Comparison of ENCODE assay signal across 7 cellular contexts in genomic region chr15:65033659-65034269, GRCh38. TPM values are rescaled to one million over a fixed set of nuclear protein-coding genes. Genes with fewer than 3 reads are reported as not detected.
DNase-seq lines count a peak whose midpoint lies in the region; ATAC-seq and TF ChIP-seq lines count a peak whose summit lies in the region.

No MANE protein-coding gene starts in this region.

- H3K27ac ChIP-seq in sigmoid colon = peak overlapping the region in 1 of 4 donors; percentile 15

- no peak for TF ChIP-seq EP300 in sigmoid colon (IDR thresholded peaks at IDR 0.05)

- no peaks in the 10 kb centered on the region for H3K9me3 ChIP-seq in sigmoid colon

- H3K36me3 ChIP-seq in GM06990 (ENCODE audit: control insufficient read depth, insufficient read depth, low read length) = no peaks in the 10 kb centered on the region
- H3K36me3 ChIP-seq in sigmoid colon = no peaks in the 10 kb centered on the region

- H3K27me3 ChIP-seq in GM06990 (replicated peaks; ENCODE audit: control insufficient read depth, insufficient read depth, low read length) = no peaks in the 10 kb centered on the region
- no peaks in the 10 kb centered on the region for H3K27me3 ChIP-seq in sigmoid colon

- intact Hi-C loops in sigmoid colon (cut with DNase I) = loop anchor here (2.0 kb wide), 2 partner anchors 49 to 67 kb away; no protein-coding TSS in a partner anchor

- H3K4me3 ChIP-seq in GM06990 (replicated peaks; ENCODE audit: low read depth, low read length) = no peak overlapping the region
- H3K4me3 ChIP-seq in sigmoid colon = no peak overlapping the region

- no peak for TF ChIP-seq POLR2A in sigmoid colon (IDR thresholded peaks at IDR 0.05)

- 3 to 9% methylated on average over 4 of the region's 4 CpGs for WGBS in sigmoid colon, 2 donors

- TF ChIP-seq CTCF in GM06990 (IDR thresholded peaks at IDR 0.05; ENCODE audit: insufficient read depth, low read length, poor library complexity, severe bottlenecking) (peak; percentile 71), sigmoid colon (IDR thresholded peaks at IDR 0.05) (peak in 3 of 4 experiments; percentile 18 to 43 (median 40))

- ATAC-seq in GM18520 (IDR thresholded peaks at IDR 0.05; ENCODE audit: unreplicated experiment) = no peak

- H3K4me1 ChIP-seq in sigmoid colon = peaks cover 0 to 15% (median 10%) of the 10 kb centered on the region in 4 donors

- DNase-seq in GM06990 (ENCODE audit: extremely low read depth, insufficient read length) (no peak), M059J (ENCODE audit: low read depth) (peak; percentile 46), SKM-1 treated with dmso at 0.1 percent for 144 hours (lab: John Stamatoyannopoulos, UW; ENCODE audit: unreplicated experiment) (peak; percentile 45), fibroblast of peridontal ligament (ENCODE audit: extremely low read depth) (peak; percentile 80), sigmoid colon (no peak), GF-D8 (lab: John Stamatoyannopoulos, UW) (no peak)

RNA-seq across cellular contexts. Expression of gene MTFMT, which starts 4.3 kb away (rescaled TPM):
- 19.9 and 21.2 TPM in 2 replicates for total RNA-seq in M059J (2014; rRNA removed; shearing (Covaris generic))
- total RNA-seq in sigmoid colon = 10 to 100 TPM; 31.3 to 43.6 (median 37.8) TPM
- polyA plus RNA-seq in sigmoid colon = 10 to 100 TPM; 10.7 to 12.9 (median 10.8) TPM

RNA-seq across cellular contexts. Expression of gene SLC51B, which starts 11.4 kb away (rescaled TPM):
- total RNA-seq in M059J (2014; rRNA removed; shearing (Covaris generic)) = not detected in 2 replicates
- total RNA-seq in sigmoid colon = not detected
- 10 to 100 TPM; 76.3 to 92.5 (median 77.0) TPM for polyA plus RNA-seq in sigmoid colon

RNA-seq across cellular contexts. Expression of gene RASL12, which starts 34.0 kb away (rescaled TPM):
- total RNA-seq in M059J (2014; rRNA removed; shearing (Covaris generic)) = not detected in 2 replicates
- total RNA-seq in sigmoid colon = 100 to 1,000 TPM in 1 of 4 donors, 10 to 100 TPM in 3; 29.1 to 102 (median 67.1) TPM
- 10 to 100 TPM in 1 of 3 donors, 1 to 10 TPM in 2; 1.8 to 10.2 (median 9.3) TPM for polyA plus RNA-seq in sigmoid colon

RNA-seq across cellular contexts. Expression of gene KBTBD13, which starts 42.8 kb away (rescaled TPM):
- not detected in 2 replicates for total RNA-seq in M059J (2014; rRNA removed; shearing (Covaris generic))
- not detected for total RNA-seq in sigmoid colon
- polyA plus RNA-seq in sigmoid colon = under 1 TPM in 1 of 3 donors, not detected in 2; 0.03 TPM

RNA-seq across cellular contexts. Expression of gene SPG21, which starts 44.0 kb away (rescaled TPM):
- 93.2 and 94.8 TPM in 2 replicates for total RNA-seq in M059J (2014; rRNA removed; shearing (Covaris generic))
- total RNA-seq in sigmoid colon = 100 to 1,000 TPM in 3 of 4 donors, 10 to 100 TPM in 1; 95.7 to 116 (median 103) TPM
- 10 to 100 TPM; 60.3 to 75.7 (median 63.4) TPM for polyA plus RNA-seq in sigmoid colon

Comparison
In these comparisons a context has a peak if more than half of its experiments do, and no peak if none do; other contexts are left out.
1. DNase-seq: peak in M059J (single experiment), SKM-1 treated with dmso at 0.1 percent for 144 hours (single experiment) and fibroblast of peridontal ligament (single experiment); none in GM06990 (single experiment), sigmoid colon (single experiment) and GF-D8 (single experiment).
2. RNA of gene RASL12, which starts 34.0 kb away (total RNA-seq): 29.1 to 102 TPM in sigmoid colon; not detected in M059J; every median in the first group is over 10 times any median in the second.